Comparison of ENCODE assay signal across 1 cellular context in the genomic region with DNA sequence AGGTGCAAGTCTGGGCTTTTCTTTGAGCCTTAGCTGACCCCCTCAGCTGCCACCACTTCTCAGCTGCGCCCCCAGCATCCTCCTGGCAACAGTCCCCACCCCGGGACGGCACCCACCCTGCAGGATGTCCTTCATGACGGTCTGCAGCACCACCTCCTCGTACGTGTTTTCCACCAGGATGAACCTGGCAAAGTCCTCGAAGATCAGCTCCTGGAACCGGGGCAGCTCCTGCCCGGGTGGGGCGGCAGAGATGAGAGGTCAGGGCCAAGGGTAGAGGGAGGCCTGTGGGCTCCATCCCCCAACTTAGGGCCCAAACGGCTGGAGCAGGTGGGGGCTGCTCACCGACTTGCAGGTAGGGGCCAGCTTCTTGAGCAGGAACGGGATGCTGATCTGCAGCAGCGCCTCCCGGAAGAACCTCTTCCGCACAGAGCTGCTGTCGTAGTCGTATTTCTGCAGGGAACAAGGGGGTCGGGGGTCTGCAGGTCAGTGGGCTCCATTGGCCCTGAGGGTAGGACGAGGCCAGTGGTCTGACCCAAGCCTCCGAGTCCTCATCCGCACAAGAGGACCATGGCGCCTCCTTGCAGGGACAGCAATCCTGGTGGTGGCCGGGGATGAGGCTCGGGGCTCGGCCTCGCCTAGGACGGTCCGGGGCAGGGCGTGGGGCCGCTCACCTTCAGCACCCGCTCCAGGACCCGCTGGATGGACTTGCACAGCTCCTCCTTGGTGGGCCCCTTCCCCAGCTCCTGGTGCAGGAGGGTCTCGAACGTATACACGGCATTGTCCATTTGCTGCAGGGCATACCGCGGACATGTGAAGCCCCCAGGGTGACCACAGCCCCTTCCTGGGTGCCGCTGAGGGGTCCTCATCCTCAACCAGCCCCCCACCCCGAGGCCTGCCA.
TF ChIP-seq lines count a peak whose summit lies in the region.

No MANE protein-coding gene starts in this region.

TF ChIP-seq in K562, 482 proteins besides CTCF, POLR2A, EP300 and RAD21:
- TF ChIP-seq, protein P1, sequence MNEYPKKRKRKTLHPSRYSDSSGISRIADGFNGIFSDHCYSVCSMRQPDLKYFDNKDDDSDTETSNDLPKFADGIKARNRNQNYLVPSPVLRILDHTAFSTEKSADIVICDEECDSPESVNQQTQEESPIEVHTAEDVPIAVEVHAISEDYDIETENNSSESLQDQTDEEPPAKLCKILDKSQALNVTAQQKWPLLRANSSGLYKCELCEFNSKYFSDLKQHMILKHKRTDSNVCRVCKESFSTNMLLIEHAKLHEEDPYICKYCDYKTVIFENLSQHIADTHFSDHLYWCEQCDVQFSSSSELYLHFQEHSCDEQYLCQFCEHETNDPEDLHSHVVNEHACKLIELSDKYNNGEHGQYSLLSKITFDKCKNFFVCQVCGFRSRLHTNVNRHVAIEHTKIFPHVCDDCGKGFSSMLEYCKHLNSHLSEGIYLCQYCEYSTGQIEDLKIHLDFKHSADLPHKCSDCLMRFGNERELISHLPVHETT (CRISPR knock-in tag; conservative IDR thresholded peaks at IDR 0.05 in 1 of 2, IDR thresholded peaks at IDR 0.05 in 1 of 2), result peak in 1 of 2 experiments; percentile 31; a peak in 1 of 4 replicates
- TF ChIP-seq CTBP1 (IDR thresholded peaks at IDR 0.05; ENCODE audit: borderline replicate concordance), result no peak
- TF ChIP-seq, protein P2, sequence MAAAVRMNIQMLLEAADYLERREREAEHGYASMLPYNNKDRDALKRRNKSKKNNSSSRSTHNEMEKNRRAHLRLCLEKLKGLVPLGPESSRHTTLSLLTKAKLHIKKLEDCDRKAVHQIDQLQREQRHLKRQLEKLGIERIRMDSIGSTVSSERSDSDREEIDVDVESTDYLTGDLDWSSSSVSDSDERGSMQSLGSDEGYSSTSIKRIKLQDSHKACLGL (CRISPR knock-in tag; IDR thresholded peaks at IDR 0.05; ENCODE audit: borderline replicate concordance, poor library complexity, severe bottlenecking), result no peak
- TF ChIP-seq PCBP1 (IDR thresholded peaks at IDR 0.05; ENCODE audit: low read depth, low read length, poor library complexity, severe bottlenecking), result no peak
- TF ChIP-seq, protein P3, sequence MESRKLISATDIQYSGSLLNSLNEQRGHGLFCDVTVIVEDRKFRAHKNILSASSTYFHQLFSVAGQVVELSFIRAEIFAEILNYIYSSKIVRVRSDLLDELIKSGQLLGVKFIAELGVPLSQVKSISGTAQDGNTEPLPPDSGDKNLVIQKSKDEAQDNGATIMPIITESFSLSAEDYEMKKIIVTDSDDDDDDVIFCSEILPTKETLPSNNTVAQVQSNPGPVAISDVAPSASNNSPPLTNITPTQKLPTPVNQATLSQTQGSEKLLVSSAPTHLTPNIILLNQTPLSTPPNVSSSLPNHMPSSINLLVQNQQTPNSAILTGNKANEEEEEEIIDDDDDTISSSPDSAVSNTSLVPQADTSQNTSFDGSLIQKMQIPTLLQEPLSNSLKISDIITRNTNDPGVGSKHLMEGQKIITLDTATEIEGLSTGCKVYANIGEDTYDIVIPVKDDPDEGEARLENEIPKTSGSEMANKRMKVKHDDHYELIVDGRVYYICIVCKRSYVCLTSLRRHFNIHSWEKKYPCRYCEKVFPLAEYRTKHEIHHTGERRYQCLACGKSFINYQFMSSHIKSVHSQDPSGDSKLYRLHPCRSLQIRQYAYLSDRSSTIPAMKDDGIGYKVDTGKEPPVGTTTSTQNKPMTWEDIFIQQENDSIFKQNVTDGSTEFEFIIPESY (CRISPR knock-in tag; IDR thresholded peaks at IDR 0.05), result 0 out of 2 replicates have a peak, but pooled peaks have one; percentile 34
- TF ChIP-seq, protein P4, sequence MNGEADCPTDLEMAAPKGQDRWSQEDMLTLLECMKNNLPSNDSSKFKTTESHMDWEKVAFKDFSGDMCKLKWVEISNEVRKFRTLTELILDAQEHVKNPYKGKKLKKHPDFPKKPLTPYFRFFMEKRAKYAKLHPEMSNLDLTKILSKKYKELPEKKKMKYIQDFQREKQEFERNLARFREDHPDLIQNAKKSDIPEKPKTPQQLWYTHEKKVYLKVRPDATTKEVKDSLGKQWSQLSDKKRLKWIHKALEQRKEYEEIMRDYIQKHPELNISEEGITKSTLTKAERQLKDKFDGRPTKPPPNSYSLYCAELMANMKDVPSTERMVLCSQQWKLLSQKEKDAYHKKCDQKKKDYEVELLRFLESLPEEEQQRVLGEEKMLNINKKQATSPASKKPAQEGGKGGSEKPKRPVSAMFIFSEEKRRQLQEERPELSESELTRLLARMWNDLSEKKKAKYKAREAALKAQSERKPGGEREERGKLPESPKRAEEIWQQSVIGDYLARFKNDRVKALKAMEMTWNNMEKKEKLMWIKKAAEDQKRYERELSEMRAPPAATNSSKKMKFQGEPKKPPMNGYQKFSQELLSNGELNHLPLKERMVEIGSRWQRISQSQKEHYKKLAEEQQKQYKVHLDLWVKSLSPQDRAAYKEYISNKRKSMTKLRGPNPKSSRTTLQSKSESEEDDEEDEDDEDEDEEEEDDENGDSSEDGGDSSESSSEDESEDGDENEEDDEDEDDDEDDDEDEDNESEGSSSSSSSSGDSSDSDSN (IDR thresholded peaks at IDR 0.05; ENCODE audit: borderline replicate concordance in 1 of 2, low read depth in 2 of 2, low read length in 2 of 2), result no peak
- no peak for TF ChIP-seq PHTF2 (CRISPR knock-in tag; IDR thresholded peaks at IDR 0.05)
